ENCODE assay signal across 8 cellular contexts in the genomic region with DNA sequence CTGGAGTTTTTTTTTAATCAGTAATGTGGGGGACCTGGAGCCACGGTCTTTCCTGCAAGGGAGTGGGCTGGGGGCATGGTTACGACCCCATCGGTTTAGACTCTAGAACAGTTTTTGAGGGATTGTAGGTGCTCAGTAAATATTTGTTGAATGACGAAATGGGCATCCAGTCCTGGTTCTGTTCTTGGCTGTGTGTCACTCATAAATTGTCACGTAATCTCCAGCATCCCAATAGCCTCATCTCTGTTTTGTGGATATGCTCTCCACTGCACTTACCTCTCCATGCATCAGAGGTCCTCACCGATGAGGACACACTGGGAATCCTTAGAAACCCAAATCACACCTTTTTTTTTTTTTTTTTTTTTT. TPM values are rescaled to one million over a fixed set of nuclear protein-coding genes. Genes with fewer than 3 reads are reported as not detected.
DNase-seq lines count a peak whose midpoint lies in the region; ATAC-seq and TF ChIP-seq lines count a peak whose summit lies in the region.

No MANE protein-coding gene starts in this region.

- H3K79me2 ChIP-seq in mesendoderm (ENCODE audit: control insufficient read depth, insufficient read depth, low read length), result no peaks in the 10 kb centered on the region

- H2BK15ac ChIP-seq in mesendoderm (replicated peaks; ENCODE audit: low read depth), result no peak overlapping the region

- H3K56ac ChIP-seq in mesendoderm (ENCODE audit: low read length), result peak overlapping the region; percentile 65

- H3K27me3 ChIP-seq in mesendoderm (ENCODE audit: insufficient read depth, low read length, poor library complexity) (no peaks in the 10 kb centered on the region), tibial artery (no peaks in the 10 kb centered on the region)

- H3K79me1 ChIP-seq in mesendoderm (ENCODE audit: low read length), result peaks cover 7% of the 10 kb centered on the region

- H3K4me3 ChIP-seq in mesendoderm (ENCODE audit: low read length), result no peak overlapping the region
- H3K4me3 ChIP-seq in tibial artery, result peak overlapping the region; percentile 69 to 81

- H3K36me3 ChIP-seq in mesendoderm (ENCODE audit: control insufficient read depth, insufficient read depth, low read length) (no peaks in the 10 kb centered on the region), tibial artery (no peaks in the 10 kb centered on the region)

- intact Hi-C loops in tibial artery (cut with DNase I; ENCODE audit: low total_unique reads), result no loop called here

- H3K9me3 ChIP-seq in tibial artery, result no peaks in the 10 kb centered on the region

- no peak overlapping the region for H3K18ac ChIP-seq in mesendoderm (ENCODE audit: low read length)

- no peak overlapping the region for H3K4ac ChIP-seq in mesendoderm (ENCODE audit: low read depth, low read length)

- TF ChIP-seq CTCF in tibial artery (IDR thresholded peaks at IDR 0.05), result no peak

- no peak overlapping the region for H2AK5ac ChIP-seq in mesendoderm (ENCODE audit: low read length)

- H3K9ac ChIP-seq in mesendoderm (ENCODE audit: low read length), result no peak overlapping the region

- H4K8ac ChIP-seq in mesendoderm (ENCODE audit: low read depth, low read length), result no peak overlapping the region

- peak overlapping the region; percentile 90 for H3K27ac ChIP-seq in angular gyrus (ENCODE audit: low read depth, low read length)
- no peak overlapping the region for H3K27ac ChIP-seq in mesendoderm (ENCODE audit: low read depth, low read length)
- H3K27ac ChIP-seq in tibial artery, result peak overlapping the region; percentile 70 to 73

- no peak overlapping the region for H2BK120ac ChIP-seq in mesendoderm (ENCODE audit: low read depth, low read length)

- no peak overlapping the region for H2BK5ac ChIP-seq in mesendoderm (ENCODE audit: low read length)

- no CpG with 5 or more reads among the region's 6 CpGs for WGBS in mesendoderm (ENCODE audit: extremely low coverage, insufficient coverage, low lambda C conversion rate)

- peaks cover 2% of the 10 kb centered on the region for H3K4me1 ChIP-seq in mesendoderm (ENCODE audit: control insufficient read depth, low read depth, low read length)
- peaks cover 0 to 17% (median 8%) of the 10 kb centered on the region in 4 donors for H3K4me1 ChIP-seq in tibial artery

- no peak overlapping the region for H3K4me2 ChIP-seq in mesendoderm (ENCODE audit: low read length)

- no peak overlapping the region for H4K5ac ChIP-seq in mesendoderm (ENCODE audit: low read length)

- DNase-seq in activated effector memory CD4-positive, alpha-beta T cell treated with anti-CD3 and anti-CD28 coated beads, Interleukin-2, amount 50 U/mL, for 16 hours, result peak; percentile 12
- no peak for DNase-seq in activated effector memory CD4-positive, alpha-beta T cell treated with Interleukin-2 at 50 U/mL for 16 hours
- no peak for DNase-seq in mesendoderm
- DNase-seq in tibial artery, result no peak
- no peak for DNase-seq in effector CD8-positive, alpha-beta T cell (lab: John Stamatoyannopoulos, UW)
- no peak for DNase-seq in stimulated activated CD4-positive, alpha-beta T cell treated with anti-CD3 and anti-CD28 coated beads, Interleukin-4, amount 100 ng/mL, for 4 hours

- H3K23ac ChIP-seq in mesendoderm (ENCODE audit: low read length), result no peak overlapping the region

- ATAC-seq in HG03045 (IDR thresholded peaks at IDR 0.05; ENCODE audit: unreplicated experiment), result no peak

RNA-seq across cellular contexts. Expression of a gene that starts 0.5 kb away (rescaled TPM):
- 14.0 TPM for polyA plus RNA-seq in mesendoderm (2013, experiment 1 of 2)
- 14.7 TPM for polyA plus RNA-seq in mesendoderm (2013, experiment 2 of 2)

RNA-seq across cellular contexts. Expression of a gene that starts 49.0 kb away (rescaled TPM):
- 141 TPM for polyA plus RNA-seq in mesendoderm (2013, experiment 1 of 2)
- 145 TPM for polyA plus RNA-seq in mesendoderm (2013, experiment 2 of 2)

RNA-seq across cellular contexts. Expression of a gene that starts 55.4 kb away (rescaled TPM):
- polyA plus RNA-seq in mesendoderm (2013, experiment 1 of 2), result 147 TPM
- 148 TPM for polyA plus RNA-seq in mesendoderm (2013, experiment 2 of 2)
